ENCODE assay signal across 8 cellular contexts in the genomic region with DNA sequence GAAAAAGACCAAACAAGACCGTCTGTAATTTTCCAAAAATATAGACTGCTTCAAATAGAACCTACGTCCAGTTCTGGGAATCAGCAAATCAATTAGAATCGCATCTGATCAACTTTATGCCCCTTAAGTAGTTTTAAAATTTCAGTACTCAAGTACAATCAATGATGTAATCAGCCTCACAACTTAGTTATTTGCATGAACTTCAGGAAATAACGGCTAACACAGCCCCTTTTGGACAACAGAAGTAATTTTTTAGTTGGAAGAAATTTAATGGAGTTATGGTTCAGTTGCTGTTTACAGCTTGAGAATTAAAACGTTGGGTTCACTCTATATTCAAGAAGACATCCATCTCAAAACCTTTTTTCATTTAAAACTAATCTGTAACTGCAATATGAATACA. TPM values are rescaled to one million over a fixed set of nuclear protein-coding genes. Genes with fewer than 3 reads are reported as not detected.
DNase-seq lines count a peak whose midpoint lies in the region; ATAC-seq, FAIRE-seq and TF ChIP-seq lines count a peak whose summit lies in the region.

No MANE protein-coding gene starts in this region.

- H3K9me3 ChIP-seq in Peyer's patch = no peaks in the 10 kb centered on the region

- peak; percentile 63 for FAIRE-seq in GM18507 (lab: Jason Lieb, UNC)

- no peak for TF ChIP-seq CTCF in Peyer's patch (IDR thresholded peaks at IDR 0.05)

- ATAC-seq in effector memory CD8-positive, alpha-beta T cell (replicated peaks) = no peak
- no peak for ATAC-seq in natural killer cell treated with Interleukin-12 subunit alpha and Interleukin-12 subunit beta and Interleukin-15 and Interleukin-18, amount 100 ng/mL, for 72 hours
- no peak for ATAC-seq in GM18505 (IDR thresholded peaks at IDR 0.05; ENCODE audit: unreplicated experiment)
- no peak for ATAC-seq in HG03108 (IDR thresholded peaks at IDR 0.05; ENCODE audit: unreplicated experiment)

- H3K36me3 Mint-ChIP-seq in effector memory CD8-positive, alpha-beta T cell (ENCODE audit: insufficient read depth) = peaks cover 17% of the 10 kb centered on the region
- no peaks in the 10 kb centered on the region for H3K36me3 Mint-ChIP-seq in natural killer cell treated with Interleukin-12 subunit alpha and Interleukin-12 subunit beta and Interleukin-15 and Interleukin-18, amount 100 ng/mL, for 72 hours

- TF ChIP-seq POLR2A in Peyer's patch (IDR thresholded peaks at IDR 0.05) (no peak), GM18505 (IDR thresholded peaks at IDR 0.05; ENCODE audit: borderline replicate concordance, extremely low read depth, insufficient read depth, insufficient read length) (no peak)

- H3K4me3 ChIP-seq in Peyer's patch = peak overlapping the region; percentile 87 to 97 (median 95)

- peaks cover 31 to 39% of the 10 kb centered on the region in 2 donors for H3K4me1 Mint-ChIP-seq in effector memory CD8-positive, alpha-beta T cell (ENCODE audit: low read depth in 2 of 2)
- peaks cover 27 to 32% of the 10 kb centered on the region in 2 donors for H3K4me1 Mint-ChIP-seq in natural killer cell treated with Interleukin-12 subunit alpha and Interleukin-12 subunit beta and Interleukin-15 and Interleukin-18, amount 100 ng/mL, for 72 hours (ENCODE audit: low read depth in 2 of 2)

- H3K4me3 Mint-ChIP-seq in effector memory CD8-positive, alpha-beta T cell = peak overlapping the region; percentile 74 to 78
- peak overlapping the region; percentile 82 for H3K4me3 Mint-ChIP-seq in natural killer cell treated with Interleukin-12 subunit alpha and Interleukin-12 subunit beta and Interleukin-15 and Interleukin-18, amount 100 ng/mL, for 72 hours

- H3K27me3 Mint-ChIP-seq in effector memory CD8-positive, alpha-beta T cell = no peaks in the 10 kb centered on the region
- no peaks in the 10 kb centered on the region for H3K27me3 Mint-ChIP-seq in natural killer cell treated with Interleukin-12 subunit alpha and Interleukin-12 subunit beta and Interleukin-15 and Interleukin-18, amount 100 ng/mL, for 72 hours

- H3K9me3 Mint-ChIP-seq in effector memory CD8-positive, alpha-beta T cell = no peaks in the 10 kb centered on the region
- no peaks in the 10 kb centered on the region for H3K9me3 Mint-ChIP-seq in natural killer cell treated with Interleukin-12 subunit alpha and Interleukin-12 subunit beta and Interleukin-15 and Interleukin-18, amount 100 ng/mL, for 72 hours

- H3K27me3 ChIP-seq in Peyer's patch = no peaks in the 10 kb centered on the region

- H3K27ac Mint-ChIP-seq in effector memory CD8-positive, alpha-beta T cell = peak overlapping the region; percentile 53 to 92
- H3K27ac Mint-ChIP-seq in natural killer cell treated with Interleukin-12 subunit alpha and Interleukin-12 subunit beta and Interleukin-15 and Interleukin-18, amount 100 ng/mL, for 72 hours = peak overlapping the region; percentile 79 to 80

- DNase-seq in GM18507 (ENCODE audit: extremely low spot score, insufficient read length, low read depth) (no peak), Peyer's patch (no peak), NCI-H1417 treated with DMSO at 0.1 percent for 48 hours (lab: John Stamatoyannopoulos, UW) (no peak), occipital lobe (lab: John Stamatoyannopoulos, UW) (no peak)
- DNase-seq in effector memory CD8-positive, alpha-beta T cell = no peak
- DNase-seq in natural killer cell treated with Interleukin-12 subunit alpha and Interleukin-12 subunit beta and Interleukin-15 and Interleukin-18, amount 100 ng/mL, for 72 hours (ENCODE audit: low spot score) = no peak

- H3K4me1 ChIP-seq in Peyer's patch = peaks cover 0 to 23% (median 6%) of the 10 kb centered on the region in 4 donors

- peak overlapping the region in 3 of 4 donors; percentile 3 to 95 (median 32) for H3K27ac ChIP-seq in Peyer's patch

- H3K36me3 ChIP-seq in Peyer's patch = peaks cover 0 to 4% (median 0%) of the 10 kb centered on the region in 3 donors

RNA-seq across cellular contexts. Expression of a gene that starts 1.1 kb away (rescaled TPM):
- 10 to 100 TPM; 22.4 to 43.7 (median 33.7) TPM for total RNA-seq in Peyer's patch
- total RNA-seq in natural killer cell treated with Interleukin-12 subunit alpha and Interleukin-12 subunit beta and Interleukin-15 and Interleukin-18, amount 100 ng/mL, for 72 hours = 10 to 100 TPM; 36.8 to 37.9 TPM
- 62.7 TPM for total RNA-seq in occipital lobe
